Comparison of ENCODE assay signal across 12 cellular contexts in the genomic region with DNA sequence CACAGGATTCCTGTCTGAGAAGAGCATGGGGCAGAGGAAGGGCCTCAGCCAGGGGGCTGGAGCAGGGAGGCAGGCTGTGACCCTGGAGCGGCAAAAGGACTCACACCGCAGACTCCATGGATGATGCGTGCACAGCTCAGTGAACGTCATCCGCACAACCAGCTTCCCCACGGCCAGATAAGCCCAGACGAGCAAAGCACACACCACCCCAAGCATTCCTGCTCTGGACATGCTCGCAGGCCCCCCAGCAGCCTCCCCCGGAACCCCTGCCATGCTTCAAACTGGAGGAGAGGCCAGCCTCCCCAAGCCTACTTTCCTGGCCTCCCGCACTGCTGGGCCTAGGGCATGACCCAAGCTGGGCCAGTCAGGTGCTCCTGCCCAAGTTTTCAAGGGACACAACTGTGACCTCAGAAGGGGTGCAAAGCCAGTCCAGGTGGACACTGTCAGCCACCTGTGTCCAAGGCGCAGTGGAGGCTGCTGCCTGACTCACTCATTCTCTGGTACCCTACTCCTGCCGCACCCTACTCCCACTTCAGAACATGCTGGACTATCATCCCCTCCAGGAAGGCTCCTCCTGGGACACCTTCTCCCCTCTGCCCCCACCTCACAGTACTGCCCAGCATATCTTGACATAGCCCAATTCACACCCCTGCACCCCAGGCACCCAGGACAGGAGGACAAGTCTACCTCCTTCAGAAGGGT. TPM values are rescaled to one million over a fixed set of nuclear protein-coding genes. Genes with fewer than 3 reads are reported as not detected.
DNase-seq lines count a peak whose midpoint lies in the region; ATAC-seq, FAIRE-seq and TF ChIP-seq lines count a peak whose summit lies in the region.
"Had no signal": no experiment of that assay in that cellular context is flagged by ENCODE, and none has a peak within 500 bp of the region (broad histone marks: within the 10 kb centered on the region; RNA-seq: fewer than 3 reads in every experiment).

No MANE protein-coding gene starts in this region.

- peaks cover 7% of the 10 kb centered on the region for H3F3A ChIP-seq in smooth muscle cell (ENCODE audit: low read depth)

- H4K20me1 ChIP-seq in HCT116 (ENCODE audit: insufficient read depth) (no peaks in the 10 kb centered on the region), HepG2 (ENCODE audit: insufficient read depth, low read length) (peaks cover 19% of the 10 kb centered on the region; the same call in 1 of the 2 replicates), smooth muscle cell (ENCODE audit: low read depth) (peaks cover 47% of the 10 kb centered on the region)

- H2AFZ ChIP-seq in HCT116 (ENCODE audit: low read depth, low read length, poor library complexity, severe bottlenecking) (no peak overlapping the region), HepG2 (ENCODE audit: low read length) (no peak overlapping the region), smooth muscle cell (ENCODE audit: low read depth) (no peak overlapping the region)

- in situ Hi-C loops in HepG2 (cut with HindIII; ENCODE audit: extremely low pct_ligation_motif_present, low pct_unique_long_range_greater_than_20kb): no loop called here

- RAD21 ChIA-PET in HCT116 (lab: Charles Lee; ENCODE audit: low non-redundant PET in 1 of 2, low total read pairs in 2 of 2, uncharacterized antibody in 2 of 2, unreplicated experiment in 2 of 2): interaction anchor here in 1 of 2 experiments (0.7 kb wide), 1 partner anchor 61 kb away, joined by 10 read pairs; no protein-coding TSS in a partner anchor

- H3K9me3 ChIP-seq in HCT116 (ENCODE audit: control insufficient read depth in 1 of 2, insufficient read depth in 1 of 2, low read depth in 1 of 2, low read length in 2 of 2) (no peaks in the 10 kb centered on the region), HepG2 (ENCODE audit: low read length) (no peaks in the 10 kb centered on the region), smooth muscle cell (replicated peaks; ENCODE audit: low read depth) (no peaks in the 10 kb centered on the region)

- H3K4me2 ChIP-seq in HCT116 (ENCODE audit: low read length) (peak overlapping the region; percentile 64), HepG2 (ENCODE audit: low read depth, low read length) (peak overlapping the region; percentile 84), smooth muscle cell (peak overlapping the region; percentile 99)

- no peak for TF ChIP-seq CTCF in HCT116 (IDR thresholded peaks at IDR 0.05 in 2 of 3, conservative IDR thresholded peaks at IDR 0.05 in 1 of 3; ENCODE audit: borderline replicate concordance in 1 of 3, insufficient read depth in 1 of 3, low read depth in 2 of 3, low read length in 2 of 3)
- TF ChIP-seq CTCF in cardiac fibroblast (IDR thresholded peaks at IDR 0.05; ENCODE audit: low read depth, low read length): no peak
- no peak for TF ChIP-seq CTCF in HepG2 (CRISPR knock-in tag; IDR thresholded peaks at IDR 0.05)
- TF ChIP-seq CTCF in smooth muscle cell (IDR thresholded peaks at IDR 0.05; ENCODE audit: borderline replicate concordance, insufficient read depth, poor library complexity, severe bottlenecking): no peak

- H3K36me3 ChIP-seq in HCT116 (ENCODE audit: control insufficient read depth in 1 of 2, insufficient read depth in 2 of 2, low read length in 2 of 2): peaks cover 2% of the 10 kb centered on the region in 2 experiments; a peak in 1 of 4 replicates
- H3K36me3 ChIP-seq in HepG2 (replicated peaks in 1 of 2; ENCODE audit: control insufficient read depth in 1 of 2, insufficient read depth in 2 of 2, low read length in 2 of 2): peaks cover 15 to 19% of the 10 kb centered on the region in 2 experiments
- H3K36me3 ChIP-seq in smooth muscle cell (ENCODE audit: low read depth): no peaks in the 10 kb centered on the region
- H3K36me3 ChIP-seq: WERI-Rb-1 had no signal

- TF ChIP-seq POLR2A in HCT116 (IDR thresholded peaks at IDR 0.05; ENCODE audit: borderline replicate concordance, extremely low read depth, insufficient read depth, insufficient read length) (no peak), HepG2 (IDR thresholded peaks at IDR 0.05; ENCODE audit: insufficient read depth in 1 of 2, low read depth in 2 of 2, low read length in 2 of 2) (peak in 1 of 2 experiments; percentile 45; a peak in 2 of 4 replicates)

- no peak for ATAC-seq in HCT116
- no peak for ATAC-seq in HepG2
- ATAC-seq: naive thymus-derived CD4-positive, alpha-beta T cell had no signal

- peak overlapping the region; percentile 97 for H3K27ac ChIP-seq in HCT116 (ENCODE audit: low read depth, low read length)
- H3K27ac ChIP-seq in HepG2 (ENCODE audit: extremely low read length, insufficient read depth, low read length): peak overlapping the region; percentile 97
- peak overlapping the region; percentile 100 for H3K27ac ChIP-seq in smooth muscle cell (ENCODE audit: low read depth)
- H3K27ac ChIP-seq: WERI-Rb-1 had no signal

- TF ChIP-seq EP300 in HepG2 (IDR thresholded peaks at IDR 0.05; ENCODE audit: low read depth in 2 of 2, low read length in 2 of 2) (no peak), HepG2 (CRISPR knock-in tag; IDR thresholded peaks at IDR 0.05; ENCODE audit: borderline replicate concordance) (no peak)

- WGBS in HepG2 (ENCODE audit: low lambda C conversion rate): 77% methylated on average over 10 of the region's 12 CpGs
- WGBS in smooth muscle cell (ENCODE audit: low lambda C conversion rate): 24% methylated on average over 12 of the region's 12 CpGs

- peak overlapping the region; percentile 67 for H3K9ac ChIP-seq in HCT116 (ENCODE audit: low read length)
- peak overlapping the region; percentile 99 for H3K9ac ChIP-seq in HepG2 (ENCODE audit: insufficient read depth, low read depth, low read length)
- peak overlapping the region; percentile 98 for H3K9ac ChIP-seq in smooth muscle cell (ENCODE audit: low read depth)

- H3K27me3 ChIP-seq in HCT116 (ENCODE audit: insufficient read depth, low read length): no peaks in the 10 kb centered on the region
- H3K27me3 ChIP-seq in HepG2 (ENCODE audit: control insufficient read depth in 1 of 2, insufficient read depth in 2 of 2, low read length in 2 of 2): no peaks in the 10 kb centered on the region; a peak in 1 of 5 replicates
- no peaks in the 10 kb centered on the region for H3K27me3 ChIP-seq in smooth muscle cell (ENCODE audit: low read depth)

- peaks cover 68 to 72% of the 10 kb centered on the region in 2 experiments for H3K4me1 ChIP-seq in HCT116 (ENCODE audit: control insufficient read depth in 1 of 2, insufficient read depth in 2 of 2, low read length in 2 of 2)
- H3K4me1 ChIP-seq in HepG2 (ENCODE audit: insufficient read depth, low read length): peaks cover 71% of the 10 kb centered on the region
- peaks cover 46% of the 10 kb centered on the region for H3K4me1 ChIP-seq in smooth muscle cell (ENCODE audit: low read depth)

- H3K4me3 ChIP-seq in HCT116 (replicated peaks in 1 of 2; ENCODE audit: low read depth in 1 of 2, low read length in 2 of 2) (peak overlapping the region in 1 of 2 experiments; percentile 30; a peak in 1 of 4 replicates), cardiac fibroblast (replicated peaks in 1 of 2; ENCODE audit: low read depth in 2 of 2, low read length in 2 of 2) (no peak overlapping the region), HepG2 (replicated peaks in 1 of 3; ENCODE audit: insufficient read depth in 1 of 3, low read depth in 2 of 3, low read length in 3 of 3) (peak overlapping the region in 1 of 3 experiments; percentile 63; a peak in 2 of 6 replicates), smooth muscle cell (no peak overlapping the region)

- intact Hi-C loops in HCT116 (cut with micrococcal nuclease): no loop called here
- intact Hi-C loops in HepG2 (cut with micrococcal nuclease; ENCODE audit: unreplicated experiment): loop anchor here (5.0 kb wide), 1 partner anchor 249 kb away; the partner anchor contains the start of gene ZNRF1

- BruUV-seq in HCT116 (replicated peaks; lab: Mats Ljungman, UMichigan) (no TSS peak), HepG2 (replicated peaks; lab: Mats Ljungman, UMichigan) (no TSS peak)

- DNase-seq in HCT116 (ENCODE audit: low read depth, low spot score) (no peak), cardiac fibroblast (ENCODE audit: low read depth in 2 of 2) (peak; percentile 55 to 87), HepG2 (ENCODE audit: low spot score) (no peak), smooth muscle cell (lab: John Stamatoyannopoulos, UW; ENCODE audit: unreplicated experiment) (no peak), DMS153 treated with DMSO at 0.1 percent for 48 hours (lab: John Stamatoyannopoulos, UW; ENCODE audit: unreplicated experiment) (no peak), NCI-H82 (lab: John Stamatoyannopoulos, UW) (no peak), activated gamma-delta T cell treated with Interleukin-2 at 50 U/mL for 16 hours (no peak), HuH-7.5 (ENCODE audit: low spot score) (no peak)
- DNase-seq: activated gamma-delta T cell; CD8-positive, alpha-beta memory T cell; naive thymus-derived CD4-positive, alpha-beta T cell; WERI-Rb-1 had no signal

- H3K9me2 ChIP-seq in HCT116 (ENCODE audit: insufficient read depth): no peaks in the 10 kb centered on the region

- no peak for TF ChIP-seq RAD21 in HCT116 (IDR thresholded peaks at IDR 0.05; ENCODE audit: low read depth)
- TF ChIP-seq RAD21 in HepG2 (CRISPR knock-in tag; IDR thresholded peaks at IDR 0.05): no peak

- POLR2A ChIA-PET in HCT116 (lab: Charles Lee): interaction anchor here (1.5 to 2.0 kb wide), 2 partner anchors 21 to 59 kb away, joined by 3 to 10 read pairs; no protein-coding TSS in a partner anchor
- POLR2A ChIA-PET in HepG2 (lab: Yijun Ruan, JAX): interaction anchor here (1.2 to 14.7 kb wide), 6 partner anchors 9 to 62 kb away, joined by 3 to 312 read pairs (median 19); no protein-coding TSS in a partner anchor

- FAIRE-seq in HepG2 (lab: Jason Lieb, UNC): no peak

- peaks cover 84% of the 10 kb centered on the region for H3K79me2 ChIP-seq in HCT116 (ENCODE audit: insufficient read depth, low read length)
- H3K79me2 ChIP-seq in HepG2 (ENCODE audit: insufficient read depth, low read length): peaks cover 81% of the 10 kb centered on the region
- peaks cover 87% of the 10 kb centered on the region for H3K79me2 ChIP-seq in smooth muscle cell (ENCODE audit: low read depth)

- CTCF ChIA-PET in HCT116 (lab: Charles Lee): interaction anchor here (1.1 to 1.9 kb wide), 4 partner anchors 13 to 218 kb away, joined by 3 to 12 read pairs (median 4); no protein-coding TSS in a partner anchor
- CTCF ChIA-PET in HepG2 (lab: Yijun Ruan, JAX; ENCODE audit: low intra/inter-chr PET ratio, low total read pairs): no interaction called here

RNA-seq across cellular contexts. Expression of gene BCAR1, which starts 4.8 kb away (rescaled TPM):
- total RNA-seq in HCT116 (2021; ENCODE audit: unreplicated experiment): 49.6 TPM
- polyA plus RNA-seq in HCT116 (2012): 33.8 and 34.4 TPM in 2 replicates
- 35.9 and 48.1 TPM in 2 replicates for total RNA-seq in HepG2 (2016; rRNA removed; fragmentation: Illumina TruSeq; extraction: Trizol)
- total RNA-seq in HepG2 (2016; cell fraction: cytosol; rRNA removed; fragmentation: Illumina TruSeq; extraction: Trizol; ENCODE audit: low read depth): 13.1 and 14.5 TPM in 2 replicates
- 33.1 and 51.1 TPM in 2 replicates for total RNA-seq in HepG2 (2016; cell fraction: insoluble cytoplasmic fraction; rRNA removed; fragmentation: Illumina TruSeq; extraction: Trizol)
- 38.7 and 43.1 TPM in 2 replicates for total RNA-seq in HepG2 (2016; cell fraction: membrane; rRNA removed; fragmentation: Illumina TruSeq; extraction: Trizol)
- total RNA-seq in HepG2 (2016; cell fraction: nucleus; rRNA removed; fragmentation: Illumina TruSeq; extraction: Trizol): 38.1 and 45.0 TPM in 2 replicates
- 51.7 and 57.8 TPM in 2 replicates for polyA plus RNA-seq in HepG2 (2011; rRNA removed)
- 31.6 and 53.3 TPM in 2 replicates for polyA plus RNA-seq in HepG2 (2011; cell fraction: cytosol; rRNA removed)
- 202 and 242 TPM in 2 replicates for polyA plus RNA-seq in HepG2 (2011; cell fraction: nucleus; rRNA removed)
- 39.6 and 65.3 TPM in 2 replicates for polyA plus RNA-seq in HepG2 (2012)
- polyA plus RNA-seq in HepG2 (2016; cell fraction: cytosol; fragmentation: Illumina TruSeq; extraction: Trizol; ENCODE audit: low read depth): 13.2 and 13.9 TPM in 2 replicates
- 47.9 and 56.1 TPM in 2 replicates for polyA plus RNA-seq in HepG2 (2016; cell fraction: insoluble cytoplasmic fraction; fragmentation: Illumina TruSeq; extraction: Trizol; ENCODE audit: low read depth)
- 24.5 and 27.8 TPM in 2 replicates for polyA plus RNA-seq in HepG2 (2016; cell fraction: membrane; fragmentation: Illumina TruSeq; extraction: Trizol; ENCODE audit: low read depth)
- polyA plus RNA-seq in HepG2 (2016; cell fraction: nucleus; fragmentation: Illumina TruSeq; extraction: Trizol; ENCODE audit: insufficient read depth, low read depth): 68.9 and 74.0 TPM in 2 replicates
- polyA minus RNA-seq in HepG2 (2011; rRNA and poly(A)+ RNA removed; ENCODE audit: low replicate concordance): 35.0 and 120 TPM in 2 replicates
- polyA minus RNA-seq in HepG2 (2011; cell fraction: cytosol; rRNA and poly(A)+ RNA removed): 32.5 and 33.4 TPM in 2 replicates
- polyA minus RNA-seq in HepG2 (2011; cell fraction: nucleus; rRNA and poly(A)+ RNA removed): 77.6 and 107 TPM in 2 replicates
- 49.4 and 49.9 TPM in 2 replicates for total RNA-seq in smooth muscle cell
- polyA plus RNA-seq in smooth muscle cell: 117 and 123 TPM in 2 replicates
- total RNA-seq: naive thymus-derived CD4-positive, alpha-beta T cell had no signal
- polyA plus RNA-seq: CD8-positive, alpha-beta memory T cell; naive thymus-derived CD4-positive, alpha-beta T cell had no signal

RNA-seq across cellular contexts. Expression of gene CTRB1, which starts 27.9 kb away (rescaled TPM):
- total RNA-seq in HCT116 (2021; ENCODE audit: unreplicated experiment): 5.6 TPM
- 0.10 TPM in 1 of 2 replicates, not detected in the other for polyA plus RNA-seq in HCT116 (2012)
- total RNA-seq in HepG2 (2016; rRNA removed; fragmentation: Illumina TruSeq; extraction: Trizol): not detected in 2 replicates
- not detected in 2 replicates for total RNA-seq in HepG2 (2016; cell fraction: cytosol; rRNA removed; fragmentation: Illumina TruSeq; extraction: Trizol; ENCODE audit: low read depth)
- not detected in 2 replicates for total RNA-seq in HepG2 (2016; cell fraction: insoluble cytoplasmic fraction; rRNA removed; fragmentation: Illumina TruSeq; extraction: Trizol)
- not detected in 2 replicates for total RNA-seq in HepG2 (2016; cell fraction: membrane; rRNA removed; fragmentation: Illumina TruSeq; extraction: Trizol)
- total RNA-seq in HepG2 (2016; cell fraction: nucleus; rRNA removed; fragmentation: Illumina TruSeq; extraction: Trizol): not detected in 2 replicates
- polyA plus RNA-seq in HepG2 (2011; rRNA removed): 0.55 TPM in 1 of 2 replicates, not detected in the other
- 0.13 and 0.14 TPM in 2 replicates for polyA plus RNA-seq in HepG2 (2011; cell fraction: cytosol; rRNA removed)
- polyA plus RNA-seq in HepG2 (2011; cell fraction: nucleus; rRNA removed): 0.47 TPM in 1 of 2 replicates, not detected in the other
- polyA plus RNA-seq in HepG2 (2012): not detected in 2 replicates
- polyA plus RNA-seq in HepG2 (2016; cell fraction: cytosol; fragmentation: Illumina TruSeq; extraction: Trizol; ENCODE audit: low read depth): not detected in 2 replicates
- not detected in 2 replicates for polyA plus RNA-seq in HepG2 (2016; cell fraction: insoluble cytoplasmic fraction; fragmentation: Illumina TruSeq; extraction: Trizol; ENCODE audit: low read depth)
- not detected in 2 replicates for polyA plus RNA-seq in HepG2 (2016; cell fraction: membrane; fragmentation: Illumina TruSeq; extraction: Trizol; ENCODE audit: low read depth)
- not detected in 2 replicates for polyA plus RNA-seq in HepG2 (2016; cell fraction: nucleus; fragmentation: Illumina TruSeq; extraction: Trizol; ENCODE audit: insufficient read depth, low read depth)
- not detected in 2 replicates for polyA minus RNA-seq in HepG2 (2011; rRNA and poly(A)+ RNA removed; ENCODE audit: low replicate concordance)
- not detected in 2 replicates for polyA minus RNA-seq in HepG2 (2011; cell fraction: cytosol; rRNA and poly(A)+ RNA removed)
- polyA minus RNA-seq in HepG2 (2011; cell fraction: nucleus; rRNA and poly(A)+ RNA removed): not detected in 2 replicates
- not detected in 2 replicates for total RNA-seq in smooth muscle cell
- polyA plus RNA-seq in smooth muscle cell: 1.9 and 7.2 TPM in 2 replicates
- total RNA-seq: CD8-positive, alpha-beta memory T cell; naive thymus-derived CD4-positive, alpha-beta T cell had no signal
- polyA plus RNA-seq: CD8-positive, alpha-beta memory T cell; naive thymus-derived CD4-positive, alpha-beta T cell had no signal

RNA-seq across cellular contexts. Expression of gene CTRB2, which starts 39.7 kb away (rescaled TPM):
- total RNA-seq in HCT116 (2021; ENCODE audit: unreplicated experiment): 10.0 TPM
- 0.03 TPM in 1 of 2 replicates, not detected in the other for polyA plus RNA-seq in HCT116 (2012)
- not detected in 2 replicates for total RNA-seq in HepG2 (2016; rRNA removed; fragmentation: Illumina TruSeq; extraction: Trizol)
- not detected in 2 replicates for total RNA-seq in HepG2 (2016; cell fraction: cytosol; rRNA removed; fragmentation: Illumina TruSeq; extraction: Trizol; ENCODE audit: low read depth)
- not detected in 2 replicates for total RNA-seq in HepG2 (2016; cell fraction: insoluble cytoplasmic fraction; rRNA removed; fragmentation: Illumina TruSeq; extraction: Trizol)
- not detected in 2 replicates for total RNA-seq in HepG2 (2016; cell fraction: membrane; rRNA removed; fragmentation: Illumina TruSeq; extraction: Trizol)
- total RNA-seq in HepG2 (2016; cell fraction: nucleus; rRNA removed; fragmentation: Illumina TruSeq; extraction: Trizol): not detected in 2 replicates
- polyA plus RNA-seq in HepG2 (2011; rRNA removed): 0.13 and 0.39 TPM in 2 replicates
- 0.13 TPM in 1 of 2 replicates, not detected in the other for polyA plus RNA-seq in HepG2 (2011; cell fraction: cytosol; rRNA removed)
- 0.53 TPM in 1 of 2 replicates, not detected in the other for polyA plus RNA-seq in HepG2 (2011; cell fraction: nucleus; rRNA removed)
- 0.78 and 0.89 TPM in 2 replicates for polyA plus RNA-seq in HepG2 (2012)
- 0.40 TPM in 1 of 2 replicates, not detected in the other for polyA plus RNA-seq in HepG2 (2016; cell fraction: cytosol; fragmentation: Illumina TruSeq; extraction: Trizol; ENCODE audit: low read depth)
- polyA plus RNA-seq in HepG2 (2016; cell fraction: insoluble cytoplasmic fraction; fragmentation: Illumina TruSeq; extraction: Trizol; ENCODE audit: low read depth): not detected in 2 replicates
- 0.37 TPM in 1 of 2 replicates, not detected in the other for polyA plus RNA-seq in HepG2 (2016; cell fraction: membrane; fragmentation: Illumina TruSeq; extraction: Trizol; ENCODE audit: low read depth)
- not detected in 2 replicates for polyA plus RNA-seq in HepG2 (2016; cell fraction: nucleus; fragmentation: Illumina TruSeq; extraction: Trizol; ENCODE audit: insufficient read depth, low read depth)
- not detected in 2 replicates for polyA minus RNA-seq in HepG2 (2011; rRNA and poly(A)+ RNA removed; ENCODE audit: low replicate concordance)
- not detected in 2 replicates for polyA minus RNA-seq in HepG2 (2011; cell fraction: cytosol; rRNA and poly(A)+ RNA removed)
- not detected in 2 replicates for polyA minus RNA-seq in HepG2 (2011; cell fraction: nucleus; rRNA and poly(A)+ RNA removed)
- total RNA-seq in smooth muscle cell: 1.7 TPM in 1 of 2 replicates, not detected in the other
- 2.3 and 11.1 TPM in 2 replicates for polyA plus RNA-seq in smooth muscle cell
- total RNA-seq: CD8-positive, alpha-beta memory T cell; naive thymus-derived CD4-positive, alpha-beta T cell had no signal
- polyA plus RNA-seq: CD8-positive, alpha-beta memory T cell; naive thymus-derived CD4-positive, alpha-beta T cell had no signal

Comparison
In these comparisons a context has a peak if more than half of its experiments do, and no peak if none do; other contexts are left out.
1. DNase-seq: peak in cardiac fibroblast (2 of 2); none in HCT116 (single experiment), HepG2 (single experiment), smooth muscle cell (single experiment), DMS153 treated with DMSO at 0.1 percent for 48 hours (single experiment), NCI-H82 (single experiment), activated gamma-delta T cell treated with Interleukin-2 at 50 U/mL for 16 hours (single experiment) and HuH-7.5 (single experiment).
2. Of the 20 proteins assayed by ChIP-seq in both HepG2 and HCT116: peak only in HepG2: POLR2AphosphoS5, ZFX and ZNF274; only in HCT116: none; in both: none; in neither: 16; mixed calls (peak in some experiments, not most) for 1.
3. Peak in every context shown above with its lines, with median percentiles within 50 percentile points of each other: H3K27ac ChIP-seq, H3K4me2 ChIP-seq and H3K9ac ChIP-seq.